Comparison of ENCODE assay signal across 16 cellular contexts in the genomic region with DNA sequence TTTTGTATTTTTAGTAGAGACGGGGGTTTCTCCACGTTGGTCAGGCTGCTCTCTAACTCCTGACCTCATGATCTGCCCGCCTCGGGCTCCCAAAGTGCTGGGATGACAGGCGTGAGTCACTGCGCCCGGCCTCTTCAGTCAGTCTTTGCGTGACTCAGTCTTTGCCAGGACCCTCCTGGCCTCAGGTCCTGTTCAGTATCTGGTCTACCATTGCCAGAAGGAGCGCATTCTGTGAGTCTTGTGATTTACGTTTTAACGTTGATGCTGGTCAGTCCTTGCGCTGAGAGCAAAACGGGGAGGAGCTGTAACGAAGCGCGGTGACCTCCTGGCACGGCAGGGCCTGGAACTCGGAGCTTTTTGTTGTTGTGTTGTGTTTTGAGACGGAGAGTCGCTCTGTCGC. TPM values are rescaled to one million over a fixed set of nuclear protein-coding genes. Genes with fewer than 3 reads are reported as not detected.
DNase-seq lines count a peak whose midpoint lies in the region; ATAC-seq, FAIRE-seq and TF ChIP-seq lines count a peak whose summit lies in the region.
"Had no signal": no experiment of that assay in that cellular context is flagged by ENCODE, and none has a peak within 500 bp of the region (broad histone marks: within the 10 kb centered on the region; RNA-seq: fewer than 3 reads in every experiment).

No MANE protein-coding gene starts in this region.

- no peaks in the 10 kb centered on the region for H3K27me3 Mint-ChIP-seq in CD4-positive, alpha-beta T cell
- H3K27me3 Mint-ChIP-seq: T-helper 17 cell had no signal

- no peak for ATAC-seq in CD4-positive, alpha-beta T cell (ENCODE audit: poor library complexity)
- ATAC-seq in GM18868 (IDR thresholded peaks at IDR 0.05; ENCODE audit: unreplicated experiment), result no peak
- ATAC-seq: foreskin keratinocyte, T-helper 17 cell had no signal

- no peak overlapping the region for H3K27ac Mint-ChIP-seq in CD4-positive, alpha-beta T cell
- H3K27ac Mint-ChIP-seq: H9, nephron, T-helper 17 cell had no signal

- TF ChIP-seq CTCF in CD4-positive, alpha-beta T cell (IDR thresholded peaks at IDR 0.05), result no peak

- intact Hi-C loops in CD4-positive, alpha-beta T cell (cut with DNase I, micrococcal nuclease), result no loop called here

- H3K36me3 Mint-ChIP-seq in CD4-positive, alpha-beta T cell (ENCODE audit: low read depth), result no peaks in the 10 kb centered on the region

- H3K9me3 ChIP-seq in CD4-positive, alpha-beta T cell (ENCODE audit: control insufficient read depth, low read length), result no peaks in the 10 kb centered on the region

- POLR2A ChIA-PET in CD4-positive, alpha-beta T cell (lab: Charles Lee), result no interaction called here

- peak; percentile 65 for DNase-seq in H54 (ENCODE audit: insufficient read length, low spot score)
- peak; percentile 51 for DNase-seq in RCC 7860 (ENCODE audit: low spot score)
- DNase-seq in epidermal melanocyte (ENCODE audit: insufficient read length, low spot score), result peak; percentile 19
- DNase-seq in renal cortical epithelial cell (ENCODE audit: low read depth), result peak; percentile 75
- DNase-seq in CD4-positive, alpha-beta T cell, result no peak
- DNase-seq in nucleus accumbens (lab: John Stamatoyannopoulos, UW), result no peak
- DNase-seq: activated effector memory CD4-positive, alpha-beta T cell treated with anti-CD3 and anti-CD28 coated beads, Interleukin-2, amount 50 U/mL, for 16 hours; amygdala; foreskin keratinocyte; H9; NCI-H1092; NCI-H774; T-helper 17 cell had no signal

- no peak for TF ChIP-seq POLR2A in H54 (IDR thresholded peaks at IDR 0.05; ENCODE audit: low read depth, low read length)

- H3K4me3 Mint-ChIP-seq in CD4-positive, alpha-beta T cell, result no peak overlapping the region
- H3K4me3 Mint-ChIP-seq: nephron, T-helper 17 cell had no signal

- no peaks in the 10 kb centered on the region for H3K27me3 ChIP-seq in CD4-positive, alpha-beta T cell (ENCODE audit: control insufficient read depth, insufficient read depth, low read length)
- H3K27me3 ChIP-seq: foreskin keratinocyte had no signal

- H3K9me3 Mint-ChIP-seq in CD4-positive, alpha-beta T cell, result no peaks in the 10 kb centered on the region
- H3K9me3 Mint-ChIP-seq: H9, nephron had no signal

- no peaks in the 10 kb centered on the region for H3K4me1 Mint-ChIP-seq in CD4-positive, alpha-beta T cell (ENCODE audit: low read depth)
- H3K4me1 Mint-ChIP-seq: H9, nephron, T-helper 17 cell had no signal

- H3K27ac ChIP-seq in CD4-positive, alpha-beta T cell (ENCODE audit: low read depth, low read length), result no peak overlapping the region
- H3K27ac ChIP-seq: foreskin keratinocyte had no signal

- CTCF ChIA-PET in CD4-positive, alpha-beta T cell (lab: Charles Lee), result no interaction called here

- FAIRE-seq in H54 (lab: Jason Lieb, UNC) (peak; percentile 27), RCC 7860 (lab: Jason Lieb, UNC) (peak; percentile 55)
- FAIRE-seq: D721Med had no signal

RNA-seq across cellular contexts. Expression of gene HMG20B, which starts 7.6 kb away (rescaled TPM):
- total RNA-seq in renal cortical epithelial cell, result 84.2 and 93.8 TPM in 2 replicates
- total RNA-seq in CD4-positive, alpha-beta T cell, result 10 to 100 TPM; 34.3 to 36.6 TPM

RNA-seq across cellular contexts. Expression of gene MFSD12, which starts 7.8 kb away (rescaled TPM):
- total RNA-seq in renal cortical epithelial cell, result 156 and 227 TPM in 2 replicates
- 10 to 100 TPM; 62.5 to 65.0 TPM for total RNA-seq in CD4-positive, alpha-beta T cell

RNA-seq across cellular contexts. Expression of gene GIPC3, which starts 20.1 kb away (rescaled TPM):
- total RNA-seq in renal cortical epithelial cell, result not detected in 2 replicates
- 1 to 10 TPM; 1.1 TPM for total RNA-seq in CD4-positive, alpha-beta T cell
- total RNA-seq: foreskin keratinocyte had no signal

RNA-seq across cellular contexts. Expression of gene TEKTIP1, which starts 26.2 kb away (rescaled TPM):
- total RNA-seq in renal cortical epithelial cell, result not detected in 2 replicates
- 1 to 10 TPM; 5.7 to 6.0 TPM for total RNA-seq in CD4-positive, alpha-beta T cell
- total RNA-seq: foreskin keratinocyte had no signal

RNA-seq across cellular contexts. Expression of gene TBXA2R, which starts 41.5 kb away (rescaled TPM):
- 0.50 TPM in 1 of 2 replicates, not detected in the other for total RNA-seq in renal cortical epithelial cell
- total RNA-seq in CD4-positive, alpha-beta T cell, result under 1 TPM; 0.47 to 0.75 TPM

Comparison
In these comparisons a context has a peak if more than half of its experiments do, and no peak if none do; other contexts are left out.
1. DNase-seq: peak in H54 (single experiment), RCC 7860 (single experiment), epidermal melanocyte (single experiment) and renal cortical epithelial cell (single experiment); none in CD4-positive, alpha-beta T cell (0 of 10) and nucleus accumbens (0 of 56).